ENCODE assay signal across 16 cellular contexts in the genomic region with DNA sequence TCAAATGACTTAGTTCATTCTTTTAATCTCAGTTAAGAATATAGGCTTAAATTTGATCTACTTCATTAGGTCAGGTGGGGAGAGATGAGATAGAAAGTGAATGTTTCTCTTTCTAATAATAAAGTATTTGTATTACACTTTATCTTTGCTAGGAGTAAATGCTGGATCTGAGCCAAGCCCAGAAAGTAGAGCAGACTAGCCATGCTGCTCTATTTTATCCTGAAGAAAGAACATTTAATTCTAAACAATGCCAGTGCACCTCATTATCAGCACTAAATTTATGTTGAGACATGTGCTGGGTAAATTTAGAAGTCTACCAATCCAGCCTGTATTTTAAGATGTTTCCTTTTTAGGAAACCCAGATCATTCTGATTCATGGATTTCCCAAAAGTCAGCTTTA.
"Had no signal": no experiment of that assay in that cellular context is flagged by ENCODE, and none has a peak within 500 bp of the region (broad histone marks: within the 10 kb centered on the region; RNA-seq: fewer than 3 reads in every experiment).

No MANE protein-coding gene starts in this region.

- H3K27ac ChIP-seq: neural progenitor cell, parathyroid adenoma, right lobe of liver, SJSA1, upper lobe of right lung had no signal

- ATAC-seq: left lobe of liver, right lobe of liver, upper lobe of right lung had no signal

- H3K36me3 ChIP-seq: right lobe of liver had no signal

- H3K9me3 ChIP-seq: right lobe of liver, SJSA1, upper lobe of right lung had no signal

- H3K27me3 ChIP-seq: neural progenitor cell, right lobe of liver, SJSA1, upper lobe of right lung had no signal

- DNase-seq: activated CD4-positive, alpha-beta memory T cell treated with anti-CD3 and anti-CD28 coated beads, Interleukin-2, amount 10 ng/mL, durations not matched to agents 7 days and 5 days; activated gamma-delta T cell treated with Interleukin-2 at 50 U/mL for 16 hours; activated T-cell treated with anti-CD3 and anti-CD28 coated beads, Interleukin-2, amount 50 U/mL, for 48 hours; cortex of kidney; effector CD8-positive, alpha-beta T cell; mesendoderm; right lobe of liver; stimulated activated CD4-positive, alpha-beta T cell treated with anti-CD3 and anti-CD28 coated beads, Interleukin-12 subunit alpha, Interleukin-12 subunit beta, amount 100 ng/mL, for 4 hours; stimulated activated naive CD4-positive, alpha-beta T cell; substantia nigra; T1000; upper lobe of right lung had no signal

- H3K4me2 ChIP-seq: neural progenitor cell had no signal

- H3K79me2 ChIP-seq: parathyroid adenoma had no signal

- H3K4me3 ChIP-seq: neural progenitor cell, right lobe of liver, SJSA1, upper lobe of right lung had no signal

- H3K9ac ChIP-seq: neural progenitor cell, parathyroid adenoma had no signal

- H2AFZ ChIP-seq: neural progenitor cell, parathyroid adenoma had no signal

- H3K4me1 ChIP-seq: parathyroid adenoma, upper lobe of right lung had no signal
